ENCODE assay signal across 1 cellular context in the genomic region with DNA sequence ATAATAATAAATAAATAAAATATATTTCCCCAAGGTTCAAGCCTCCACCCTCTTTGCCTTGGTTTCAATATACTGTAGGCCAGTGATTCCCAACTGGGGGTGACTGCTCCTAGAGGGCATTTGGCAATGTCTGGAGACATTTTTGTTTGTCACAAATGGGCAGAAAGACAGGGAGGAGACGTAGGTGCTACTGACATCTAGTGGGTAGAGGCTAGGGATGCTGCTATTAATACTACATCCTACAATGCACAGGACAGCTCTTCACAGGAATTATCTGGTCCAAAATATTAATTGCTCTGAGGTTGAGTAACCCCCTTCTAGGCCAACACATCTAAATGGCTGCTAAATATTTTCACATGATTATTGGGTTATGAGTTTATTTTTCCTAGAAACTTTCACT.
TF ChIP-seq lines count a peak whose summit lies in the region.

No MANE protein-coding gene starts in this region.

TF ChIP-seq in HepG2, 621 proteins besides CTCF, POLR2A, EP300 and RAD21 (continues in another document):
- TF ChIP-seq MXD4 (CRISPR knock-in tag; IDR thresholded peaks at IDR 0.05) (no peak), HDAC2 (CRISPR knock-in tag; IDR thresholded peaks at IDR 0.05) (peak; percentile 23; the same call in 1 of the 2 replicates), ZNF598 (CRISPR knock-in tag; IDR thresholded peaks at IDR 0.05; ENCODE audit: borderline replicate concordance) (no peak), ZNF232 (CRISPR knock-in tag; IDR thresholded peaks at IDR 0.05; ENCODE audit: borderline replicate concordance) (no peak), SALL1 (CRISPR knock-in tag; IDR thresholded peaks at IDR 0.05) (no peak), NR2F6 (IDR thresholded peaks at IDR 0.05) (no peak), NR2F6 (CRISPR knock-in tag; IDR thresholded peaks at IDR 0.05) (no peak), SOX13 (IDR thresholded peaks at IDR 0.05) (no peak), SOX13 (CRISPR knock-in tag; conservative IDR thresholded peaks at IDR 0.05 in 1 of 2, IDR thresholded peaks at IDR 0.05 in 1 of 2) (no peak), SMC3 (IDR thresholded peaks at IDR 0.05; ENCODE audit: low read length) (peak; percentile 78), ZSCAN29 (CRISPR knock-in tag; conservative IDR thresholded peaks at IDR 0.05) (0 out of 2 replicates have a peak, but pooled peaks have one; percentile 18), ZNF749 (CRISPR knock-in tag; IDR thresholded peaks at IDR 0.05; ENCODE audit: borderline replicate concordance) (no peak), SALL2 (CRISPR knock-in tag; IDR thresholded peaks at IDR 0.05) (no peak), SAP130 (CRISPR knock-in tag; IDR thresholded peaks at IDR 0.05; ENCODE audit: low read depth) (peak; percentile 46), KLF6 (CRISPR knock-in tag; IDR thresholded peaks at IDR 0.05) (no peak), CBFB (CRISPR knock-in tag; IDR thresholded peaks at IDR 0.05) (no peak), ZSCAN9 (CRISPR knock-in tag; IDR thresholded peaks at IDR 0.05; ENCODE audit: borderline replicate concordance) (no peak), ARNT (IDR thresholded peaks at IDR 0.05) (no peak), ZSCAN30 (CRISPR knock-in tag; IDR thresholded peaks at IDR 0.05) (no peak), IRF2 (CRISPR knock-in tag; IDR thresholded peaks at IDR 0.05) (0 out of 2 replicates have a peak, but pooled peaks have one; percentile 49), ZNF33A (CRISPR knock-in tag; IDR thresholded peaks at IDR 0.05; ENCODE audit: borderline replicate concordance) (no peak), MIXL1 (CRISPR knock-in tag; IDR thresholded peaks at IDR 0.05) (peak; percentile 54; the same call in 1 of the 2 replicates), ZNF780A (CRISPR knock-in tag; IDR thresholded peaks at IDR 0.05) (no peak), HOXD1 (CRISPR knock-in tag; IDR thresholded peaks at IDR 0.05) (no peak), PAX8 (CRISPR knock-in tag; IDR thresholded peaks at IDR 0.05; ENCODE audit: borderline replicate concordance) (no peak), GATAD2A (CRISPR knock-in tag; IDR thresholded peaks at IDR 0.05) (peak; percentile 20; the same call in 1 of the 2 replicates), MAFF (IDR thresholded peaks at IDR 0.05; ENCODE audit: low read depth, low read length) (no peak), FOXJ3 (CRISPR knock-in tag; IDR thresholded peaks at IDR 0.05; ENCODE audit: borderline replicate concordance) (no peak), ARNT2 (CRISPR knock-in tag; IDR thresholded peaks at IDR 0.05; ENCODE audit: low read depth) (no peak), STAT5B (CRISPR knock-in tag; IDR thresholded peaks at IDR 0.05) (no peak)
- TF ChIP-seq, protein P1, sequence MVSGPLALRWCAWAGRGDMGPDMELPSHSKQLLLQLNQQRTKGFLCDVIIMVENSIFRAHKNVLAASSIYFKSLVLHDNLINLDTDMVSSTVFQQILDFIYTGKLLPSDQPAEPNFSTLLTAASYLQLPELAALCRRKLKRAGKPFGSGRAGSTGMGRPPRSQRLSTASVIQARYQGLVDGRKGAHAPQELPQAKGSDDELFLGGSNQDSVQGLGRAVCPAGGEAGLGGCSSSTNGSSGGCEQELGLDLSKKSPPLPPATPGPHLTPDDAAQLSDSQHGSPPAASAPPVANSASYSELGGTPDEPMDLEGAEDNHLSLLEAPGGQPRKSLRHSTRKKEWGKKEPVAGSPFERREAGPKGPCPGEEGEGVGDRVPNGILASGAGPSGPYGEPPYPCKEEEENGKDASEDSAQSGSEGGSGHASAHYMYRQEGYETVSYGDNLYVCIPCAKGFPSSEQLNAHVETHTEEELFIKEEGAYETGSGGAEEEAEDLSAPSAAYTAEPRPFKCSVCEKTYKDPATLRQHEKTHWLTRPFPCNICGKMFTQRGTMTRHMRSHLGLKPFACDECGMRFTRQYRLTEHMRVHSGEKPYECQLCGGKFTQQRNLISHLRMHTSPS (CRISPR knock-in tag; IDR thresholded peaks at IDR 0.05; ENCODE audit: low read depth): no peak
- TF ChIP-seq, protein P2, sequence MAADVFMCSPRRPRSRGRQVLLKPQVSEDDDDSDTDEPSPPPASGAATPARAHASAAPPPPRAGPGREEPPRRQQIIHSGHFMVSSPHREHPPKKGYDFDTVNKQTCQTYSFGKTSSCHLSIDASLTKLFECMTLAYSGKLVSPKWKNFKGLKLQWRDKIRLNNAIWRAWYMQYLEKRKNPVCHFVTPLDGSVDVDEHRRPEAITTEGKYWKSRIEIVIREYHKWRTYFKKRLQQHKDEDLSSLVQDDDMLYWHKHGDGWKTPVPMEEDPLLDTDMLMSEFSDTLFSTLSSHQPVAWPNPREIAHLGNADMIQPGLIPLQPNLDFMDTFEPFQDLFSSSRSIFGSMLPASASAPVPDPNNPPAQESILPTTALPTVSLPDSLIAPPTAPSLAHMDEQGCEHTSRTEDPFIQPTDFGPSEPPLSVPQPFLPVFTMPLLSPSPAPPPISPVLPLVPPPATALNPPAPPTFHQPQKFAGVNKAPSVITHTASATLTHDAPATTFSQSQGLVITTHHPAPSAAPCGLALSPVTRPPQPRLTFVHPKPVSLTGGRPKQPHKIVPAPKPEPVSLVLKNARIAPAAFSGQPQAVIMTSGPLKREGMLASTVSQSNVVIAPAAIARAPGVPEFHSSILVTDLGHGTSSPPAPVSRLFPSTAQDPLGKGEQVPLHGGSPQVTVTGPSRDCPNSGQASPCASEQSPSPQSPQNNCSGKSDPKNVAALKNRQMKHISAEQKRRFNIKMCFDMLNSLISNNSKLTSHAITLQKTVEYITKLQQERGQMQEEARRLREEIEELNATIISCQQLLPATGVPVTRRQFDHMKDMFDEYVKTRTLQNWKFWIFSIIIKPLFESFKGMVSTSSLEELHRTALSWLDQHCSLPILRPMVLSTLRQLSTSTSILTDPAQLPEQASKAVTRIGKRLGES (CRISPR knock-in tag; IDR thresholded peaks at IDR 0.05; ENCODE audit: borderline replicate concordance): no peak
- TF ChIP-seq, protein P3, sequence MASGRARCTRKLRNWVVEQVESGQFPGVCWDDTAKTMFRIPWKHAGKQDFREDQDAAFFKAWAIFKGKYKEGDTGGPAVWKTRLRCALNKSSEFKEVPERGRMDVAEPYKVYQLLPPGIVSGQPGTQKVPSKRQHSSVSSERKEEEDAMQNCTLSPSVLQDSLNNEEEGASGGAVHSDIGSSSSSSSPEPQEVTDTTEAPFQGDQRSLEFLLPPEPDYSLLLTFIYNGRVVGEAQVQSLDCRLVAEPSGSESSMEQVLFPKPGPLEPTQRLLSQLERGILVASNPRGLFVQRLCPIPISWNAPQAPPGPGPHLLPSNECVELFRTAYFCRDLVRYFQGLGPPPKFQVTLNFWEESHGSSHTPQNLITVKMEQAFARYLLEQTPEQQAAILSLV (CRISPR knock-in tag; IDR thresholded peaks at IDR 0.05; ENCODE audit: borderline replicate concordance): no peak
- TF ChIP-seq, protein P4, sequence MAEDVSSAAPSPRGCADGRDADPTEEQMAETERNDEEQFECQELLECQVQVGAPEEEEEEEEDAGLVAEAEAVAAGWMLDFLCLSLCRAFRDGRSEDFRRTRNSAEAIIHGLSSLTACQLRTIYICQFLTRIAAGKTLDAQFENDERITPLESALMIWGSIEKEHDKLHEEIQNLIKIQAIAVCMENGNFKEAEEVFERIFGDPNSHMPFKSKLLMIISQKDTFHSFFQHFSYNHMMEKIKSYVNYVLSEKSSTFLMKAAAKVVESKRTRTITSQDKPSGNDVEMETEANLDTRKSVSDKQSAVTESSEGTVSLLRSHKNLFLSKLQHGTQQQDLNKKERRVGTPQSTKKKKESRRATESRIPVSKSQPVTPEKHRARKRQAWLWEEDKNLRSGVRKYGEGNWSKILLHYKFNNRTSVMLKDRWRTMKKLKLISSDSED (CRISPR knock-in tag; IDR thresholded peaks at IDR 0.05): no peak
- TF ChIP-seq, protein P5, sequence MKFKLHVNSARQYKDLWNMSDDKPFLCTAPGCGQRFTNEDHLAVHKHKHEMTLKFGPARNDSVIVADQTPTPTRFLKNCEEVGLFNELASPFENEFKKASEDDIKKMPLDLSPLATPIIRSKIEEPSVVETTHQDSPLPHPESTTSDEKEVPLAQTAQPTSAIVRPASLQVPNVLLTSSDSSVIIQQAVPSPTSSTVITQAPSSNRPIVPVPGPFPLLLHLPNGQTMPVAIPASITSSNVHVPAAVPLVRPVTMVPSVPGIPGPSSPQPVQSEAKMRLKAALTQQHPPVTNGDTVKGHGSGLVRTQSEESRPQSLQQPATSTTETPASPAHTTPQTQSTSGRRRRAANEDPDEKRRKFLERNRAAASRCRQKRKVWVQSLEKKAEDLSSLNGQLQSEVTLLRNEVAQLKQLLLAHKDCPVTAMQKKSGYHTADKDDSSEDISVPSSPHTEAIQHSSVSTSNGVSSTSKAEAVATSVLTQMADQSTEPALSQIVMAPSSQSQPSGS (CRISPR knock-in tag; IDR thresholded peaks at IDR 0.05): 0 out of 2 replicates have a peak, but pooled peaks have one; percentile 26
- TF ChIP-seq, protein P6, sequence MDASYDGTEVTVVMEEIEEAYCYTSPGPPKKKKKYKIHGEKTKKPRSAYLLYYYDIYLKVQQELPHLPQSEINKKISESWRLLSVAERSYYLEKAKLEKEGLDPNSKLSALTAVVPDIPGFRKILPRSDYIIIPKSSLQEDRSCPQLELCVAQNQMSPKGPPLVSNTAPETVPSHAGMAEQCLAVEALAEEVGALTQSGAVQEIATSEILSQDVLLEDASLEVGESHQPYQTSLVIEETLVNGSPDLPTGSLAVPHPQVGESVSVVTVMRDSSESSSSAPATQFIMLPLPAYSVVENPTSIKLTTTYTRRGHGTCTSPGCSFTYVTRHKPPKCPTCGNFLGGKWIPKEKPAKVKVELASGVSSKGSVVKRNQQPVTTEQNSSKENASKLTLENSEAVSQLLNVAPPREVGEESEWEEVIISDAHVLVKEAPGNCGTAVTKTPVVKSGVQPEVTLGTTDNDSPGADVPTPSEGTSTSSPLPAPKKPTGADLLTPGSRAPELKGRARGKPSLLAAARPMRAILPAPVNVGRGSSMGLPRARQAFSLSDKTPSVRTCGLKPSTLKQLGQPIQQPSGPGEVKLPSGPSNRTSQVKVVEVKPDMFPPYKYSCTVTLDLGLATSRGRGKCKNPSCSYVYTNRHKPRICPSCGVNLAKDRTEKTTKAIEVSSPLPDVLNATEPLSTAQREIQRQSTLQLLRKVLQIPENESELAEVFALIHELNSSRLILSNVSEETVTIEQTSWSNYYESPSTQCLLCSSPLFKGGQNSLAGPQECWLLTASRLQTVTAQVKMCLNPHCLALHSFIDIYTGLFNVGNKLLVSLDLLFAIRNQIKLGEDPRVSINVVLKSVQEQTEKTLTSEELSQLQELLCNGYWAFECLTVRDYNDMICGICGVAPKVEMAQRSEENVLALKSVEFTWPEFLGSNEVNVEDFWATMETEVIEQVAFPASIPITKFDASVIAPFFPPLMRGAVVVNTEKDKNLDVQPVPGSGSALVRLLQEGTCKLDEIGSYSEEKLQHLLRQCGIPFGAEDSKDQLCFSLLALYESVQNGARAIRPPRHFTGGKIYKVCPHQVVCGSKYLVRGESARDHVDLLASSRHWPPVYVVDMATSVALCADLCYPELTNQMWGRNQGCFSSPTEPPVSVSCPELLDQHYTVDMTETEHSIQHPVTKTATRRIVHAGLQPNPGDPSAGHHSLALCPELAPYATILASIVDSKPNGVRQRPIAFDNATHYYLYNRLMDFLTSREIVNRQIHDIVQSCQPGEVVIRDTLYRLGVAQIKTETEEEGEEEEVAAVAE (CRISPR knock-in tag; IDR thresholded peaks at IDR 0.05; ENCODE audit: borderline replicate concordance): peak; percentile 63; the same call in 1 of the 2 replicates
- TF ChIP-seq, protein P7, sequence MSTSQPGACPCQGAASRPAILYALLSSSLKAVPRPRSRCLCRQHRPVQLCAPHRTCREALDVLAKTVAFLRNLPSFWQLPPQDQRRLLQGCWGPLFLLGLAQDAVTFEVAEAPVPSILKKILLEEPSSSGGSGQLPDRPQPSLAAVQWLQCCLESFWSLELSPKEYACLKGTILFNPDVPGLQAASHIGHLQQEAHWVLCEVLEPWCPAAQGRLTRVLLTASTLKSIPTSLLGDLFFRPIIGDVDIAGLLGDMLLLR (CRISPR knock-in tag; IDR thresholded peaks at IDR 0.05): no peak
- TF ChIP-seq, protein P8, sequence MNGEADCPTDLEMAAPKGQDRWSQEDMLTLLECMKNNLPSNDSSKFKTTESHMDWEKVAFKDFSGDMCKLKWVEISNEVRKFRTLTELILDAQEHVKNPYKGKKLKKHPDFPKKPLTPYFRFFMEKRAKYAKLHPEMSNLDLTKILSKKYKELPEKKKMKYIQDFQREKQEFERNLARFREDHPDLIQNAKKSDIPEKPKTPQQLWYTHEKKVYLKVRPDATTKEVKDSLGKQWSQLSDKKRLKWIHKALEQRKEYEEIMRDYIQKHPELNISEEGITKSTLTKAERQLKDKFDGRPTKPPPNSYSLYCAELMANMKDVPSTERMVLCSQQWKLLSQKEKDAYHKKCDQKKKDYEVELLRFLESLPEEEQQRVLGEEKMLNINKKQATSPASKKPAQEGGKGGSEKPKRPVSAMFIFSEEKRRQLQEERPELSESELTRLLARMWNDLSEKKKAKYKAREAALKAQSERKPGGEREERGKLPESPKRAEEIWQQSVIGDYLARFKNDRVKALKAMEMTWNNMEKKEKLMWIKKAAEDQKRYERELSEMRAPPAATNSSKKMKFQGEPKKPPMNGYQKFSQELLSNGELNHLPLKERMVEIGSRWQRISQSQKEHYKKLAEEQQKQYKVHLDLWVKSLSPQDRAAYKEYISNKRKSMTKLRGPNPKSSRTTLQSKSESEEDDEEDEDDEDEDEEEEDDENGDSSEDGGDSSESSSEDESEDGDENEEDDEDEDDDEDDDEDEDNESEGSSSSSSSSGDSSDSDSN (CRISPR knock-in tag; IDR thresholded peaks at IDR 0.05): no peak
- TF ChIP-seq, protein P9, sequence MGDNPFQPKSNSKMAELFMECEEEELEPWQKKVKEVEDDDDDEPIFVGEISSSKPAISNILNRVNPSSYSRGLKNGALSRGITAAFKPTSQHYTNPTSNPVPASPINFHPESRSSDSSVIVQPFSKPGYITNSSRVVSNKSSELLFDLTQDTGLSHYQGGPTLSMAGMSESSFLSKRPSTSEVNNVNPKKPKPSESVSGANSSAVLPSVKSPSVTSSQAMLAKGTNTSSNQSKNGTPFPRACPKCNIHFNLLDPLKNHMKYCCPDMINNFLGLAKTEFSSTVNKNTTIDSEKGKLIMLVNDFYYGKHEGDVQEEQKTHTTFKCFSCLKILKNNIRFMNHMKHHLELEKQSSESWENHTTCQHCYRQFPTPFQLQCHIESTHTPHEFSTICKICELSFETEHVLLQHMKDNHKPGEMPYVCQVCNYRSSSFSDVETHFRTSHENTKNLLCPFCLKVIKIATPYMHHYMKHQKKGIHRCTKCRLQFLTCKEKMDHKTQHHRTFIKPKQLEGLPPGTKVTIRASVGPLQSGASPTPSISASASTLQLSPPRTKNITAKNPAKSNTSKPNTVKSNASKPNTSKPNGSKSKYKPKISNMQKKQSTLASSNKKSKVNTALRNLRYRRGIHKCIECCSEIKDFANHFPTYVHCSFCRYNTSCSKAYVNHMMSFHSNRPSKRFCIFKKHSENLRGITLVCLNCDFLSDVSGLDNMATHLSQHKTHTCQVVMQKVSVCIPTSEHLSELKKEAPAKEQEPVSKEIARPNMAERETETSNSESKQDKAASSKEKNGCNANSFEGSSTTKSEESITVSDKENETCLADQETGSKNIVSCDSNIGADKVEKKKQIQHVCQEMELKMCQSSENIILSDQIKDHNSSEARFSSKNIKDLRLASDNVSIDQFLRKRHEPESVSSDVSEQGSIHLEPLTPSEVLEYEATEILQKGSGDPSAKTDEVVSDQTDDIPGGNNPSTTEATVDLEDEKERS (CRISPR knock-in tag; IDR thresholded peaks at IDR 0.05): no peak
- TF ChIP-seq, protein P10, sequence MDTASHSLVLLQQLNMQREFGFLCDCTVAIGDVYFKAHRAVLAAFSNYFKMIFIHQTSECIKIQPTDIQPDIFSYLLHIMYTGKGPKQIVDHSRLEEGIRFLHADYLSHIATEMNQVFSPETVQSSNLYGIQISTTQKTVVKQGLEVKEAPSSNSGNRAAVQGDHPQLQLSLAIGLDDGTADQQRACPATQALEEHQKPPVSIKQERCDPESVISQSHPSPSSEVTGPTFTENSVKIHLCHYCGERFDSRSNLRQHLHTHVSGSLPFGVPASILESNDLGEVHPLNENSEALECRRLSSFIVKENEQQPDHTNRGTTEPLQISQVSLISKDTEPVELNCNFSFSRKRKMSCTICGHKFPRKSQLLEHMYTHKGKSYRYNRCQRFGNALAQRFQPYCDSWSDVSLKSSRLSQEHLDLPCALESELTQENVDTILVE (CRISPR knock-in tag; IDR thresholded peaks at IDR 0.05): peak; percentile 59; the same call in 1 of the 2 replicates
